In the genomic region with DNA sequence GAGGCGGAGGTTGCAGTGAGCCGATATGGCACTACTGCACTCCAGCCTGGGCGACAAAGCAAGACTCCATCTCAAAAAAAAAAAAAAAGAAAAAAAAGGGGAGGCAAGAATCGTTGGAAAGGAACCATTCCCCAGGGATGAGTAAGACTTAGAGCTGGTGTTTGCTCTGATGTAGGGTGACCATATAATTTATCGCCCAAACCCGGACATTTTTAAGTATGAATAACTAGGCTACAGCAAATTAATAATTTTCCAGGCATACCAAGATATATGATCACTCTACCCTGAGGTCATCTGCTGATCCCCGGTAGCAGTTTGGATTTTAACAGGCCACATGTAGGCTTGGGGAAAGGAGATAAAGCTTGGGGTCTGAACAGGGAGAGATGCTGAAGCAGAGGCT, we compare ENCODE assay signal across 22 cellular contexts.
"Had no signal": no experiment of that assay in that cellular context is flagged by ENCODE, and none has a peak within 500 bp of the region (broad histone marks: within the 10 kb centered on the region; RNA-seq: fewer than 3 reads in every experiment).

No MANE protein-coding gene starts in this region.

- ATAC-seq: activated naive CD8-positive, alpha-beta T cell treated with anti-CD3 and anti-CD28 coated beads, Interleukin-2, amount 50 U/mL, for 24 hours; activated T-cell treated with anti-CD3 and anti-CD28 coated beads, Interleukin-2, amount 50 U/mL, for 4 hours; mucosa of descending colon had no signal

- H3K27me3 Mint-ChIP-seq: activated naive CD8-positive, alpha-beta T cell treated with anti-CD3 and anti-CD28 coated beads, Interleukin-2, amount 50 U/mL, for 24 hours; naive B cell; stimulated activated naive CD8-positive, alpha-beta T cell treated with anti-CD3 and anti-CD28 coated beads, Interleukin-15, Interleukin-2, amounts not matched to agents 100 ng/mL and 50 ng/mL, for 24 hours had no signal

- H3K4me1 Mint-ChIP-seq: activated naive CD8-positive, alpha-beta T cell treated with anti-CD3 and anti-CD28 coated beads, Interleukin-2, amount 50 U/mL, for 24 hours had no signal

- DNase-seq: activated CD4-positive, alpha-beta T cell treated with anti-CD3 and anti-CD28 coated beads, Interleukin-2, amount 50 U/mL, for 1 hour; activated CD8-positive, alpha-beta memory T cell treated with anti-CD3 and anti-CD28 coated beads, Interleukin-2, amount 50 U/mL, for 4 hours; activated naive CD4-positive, alpha-beta T cell treated with anti-CD3 and anti-CD28 coated beads for 36 hours; activated naive CD8-positive, alpha-beta T cell treated with anti-CD3 and anti-CD28 coated beads, Interleukin-2, amount 50 U/mL, for 24 hours; activated T-cell treated with anti-CD3 and anti-CD28 coated beads, Interleukin-2, amount 50 U/mL, for 4 hours; aorta; head of caudate nucleus; kidney; left ventricle myocardium inferior; mammary epithelial cell; mucosa of descending colon; naive B cell; stimulated activated CD4-positive, alpha-beta T cell treated with anti-CD3 and anti-CD28 coated beads, Interleukin-2, amount 100 ng/mL, for 24 hours; transverse colon; uterus had no signal

- H3K9me3 Mint-ChIP-seq: activated naive CD4-positive, alpha-beta T cell treated with anti-CD3 and anti-CD28 coated beads for 36 hours; activated naive CD8-positive, alpha-beta T cell treated with anti-CD3 and anti-CD28 coated beads, Interleukin-2, amount 50 U/mL, for 24 hours; activated T-cell treated with anti-CD3 and anti-CD28 coated beads, Interleukin-2, amount 50 U/mL, for 4 hours; naive B cell; neural crest cell; stimulated activated naive CD8-positive, alpha-beta T cell treated with anti-CD3 and anti-CD28 coated beads, Interleukin-15, Interleukin-2, amounts not matched to agents 100 ng/mL and 50 ng/mL, for 24 hours had no signal

- H3K4me3 ChIP-seq: breast epithelium, coronary artery, left ventricle myocardium inferior, mucosa of descending colon, right atrium auricular region, suprapubic skin, transverse colon, uterus had no signal

- H3K36me3 Mint-ChIP-seq: naive B cell had no signal

- H3K27me3 ChIP-seq: breast epithelium, right atrium auricular region, suprapubic skin, transverse colon, uterus had no signal

- H3K27ac Mint-ChIP-seq: activated naive CD4-positive, alpha-beta T cell treated with anti-CD3 and anti-CD28 coated beads for 36 hours; activated naive CD8-positive, alpha-beta T cell treated with anti-CD3 and anti-CD28 coated beads, Interleukin-2, amount 50 U/mL, for 24 hours; stimulated activated naive CD8-positive, alpha-beta T cell treated with anti-CD3 and anti-CD28 coated beads, Interleukin-15, Interleukin-2, amounts not matched to agents 100 ng/mL and 50 ng/mL, for 24 hours had no signal

- H3K4me3 Mint-ChIP-seq: activated naive CD4-positive, alpha-beta T cell treated with anti-CD3 and anti-CD28 coated beads for 36 hours; activated naive CD8-positive, alpha-beta T cell treated with anti-CD3 and anti-CD28 coated beads, Interleukin-2, amount 50 U/mL, for 24 hours; activated T-cell treated with anti-CD3 and anti-CD28 coated beads, Interleukin-2, amount 50 U/mL, for 4 hours; naive B cell; neural crest cell; stimulated activated naive CD8-positive, alpha-beta T cell treated with anti-CD3 and anti-CD28 coated beads, Interleukin-15, Interleukin-2, amounts not matched to agents 100 ng/mL and 50 ng/mL, for 24 hours had no signal

- H3K9me3 ChIP-seq: breast epithelium, left ventricle myocardium inferior, mucosa of descending colon, right atrium auricular region, suprapubic skin, transverse colon, uterus had no signal

- FAIRE-seq: frontal cortex, kidney had no signal

- H3K36me3 ChIP-seq: breast epithelium, left ventricle myocardium inferior, right atrium auricular region, suprapubic skin, transverse colon, uterus had no signal

- H3K4me1 ChIP-seq: breast epithelium, suprapubic skin, transverse colon, uterus had no signal

- H3K27ac ChIP-seq: breast epithelium, coronary artery, left ventricle myocardium inferior, right atrium auricular region, suprapubic skin, transverse colon, uterus had no signal
